Comparison of ENCODE assay signal across 8 cellular contexts in genomic region chr4:113756005-113756410, GRCh38. TPM values are rescaled to one million over a fixed set of nuclear protein-coding genes. Genes with fewer than 3 reads are reported as not detected.
A peak's percentile ranks its signal among the peaks of the same experiment; 100 is the strongest.
DNase-seq lines count a peak whose midpoint lies in the region; ATAC-seq and TF ChIP-seq lines count a peak whose summit lies in the region.

No MANE protein-coding gene starts in this region.

- H3K9me2 ChIP-seq in PC-3 (replicated peaks; ENCODE audit: low read length) (no peaks in the 10 kb centered on the region), hepatocyte (replicated peaks; ENCODE audit: insufficient read depth) (no peaks in the 10 kb centered on the region)

- peak; percentile 92 to 95 for ATAC-seq in activated naive CD4-positive, alpha-beta T cell treated with anti-CD3 and anti-CD28 coated beads, Interleukin-2, amount 50 U/mL, for 72 hours
- ATAC-seq in HG02840 (IDR thresholded peaks at IDR 0.05; ENCODE audit: low FRiP score, unreplicated experiment): peak; percentile 82
- peak; percentile 32; the same call in 1 of the 2 replicates for ATAC-seq in PC-3
- no peak for ATAC-seq in lower lobe of right lung

- H3K4me3 ChIP-seq in PC-3 (ENCODE audit: low read length) (no peak overlapping the region), hepatocyte (no peak overlapping the region), lower lobe of right lung (no peak overlapping the region)

- DNase-seq in activated naive CD4-positive, alpha-beta T cell treated with anti-CD3 and anti-CD28 coated beads, Interleukin-2, amount 50 U/mL, for 72 hours (ENCODE audit: low spot score in 2 of 2): no peak
- DNase-seq in activated naive CD4-positive, alpha-beta T cell treated with anti-CD3 and anti-CD28 coated beads for 36 hours: no peak
- peak; percentile 63 for DNase-seq in PC-3
- DNase-seq in hepatocyte (ENCODE audit: low spot score): no peak
- no peak for DNase-seq in lower lobe of right lung
- DNase-seq in GF-D8 (lab: John Stamatoyannopoulos, UW): no peak
- DNase-seq in SHP77 (lab: John Stamatoyannopoulos, UW): no peak

- H4K20me1 ChIP-seq in PC-3 (ENCODE audit: low read length): no peaks in the 10 kb centered on the region
- peaks cover 14% of the 10 kb centered on the region for H4K20me1 ChIP-seq in hepatocyte (ENCODE audit: insufficient read depth, poor library complexity, severe bottlenecking)

- no peaks in the 10 kb centered on the region for H3K9me3 Mint-ChIP-seq in activated naive CD4-positive, alpha-beta T cell treated with anti-CD3 and anti-CD28 coated beads, Interleukin-2, amount 50 U/mL, for 72 hours
- H3K9me3 Mint-ChIP-seq in activated naive CD4-positive, alpha-beta T cell treated with anti-CD3 and anti-CD28 coated beads for 36 hours: no peaks in the 10 kb centered on the region

- H3K79me2 ChIP-seq in PC-3 (ENCODE audit: low read length) (peaks cover 30% of the 10 kb centered on the region), hepatocyte (peaks cover 94% of the 10 kb centered on the region)

- H3K36me3 Mint-ChIP-seq in activated naive CD4-positive, alpha-beta T cell treated with anti-CD3 and anti-CD28 coated beads, Interleukin-2, amount 50 U/mL, for 72 hours: peaks cover 29 to 35% of the 10 kb centered on the region in 2 donors
- peaks cover 42% of the 10 kb centered on the region for H3K36me3 Mint-ChIP-seq in activated naive CD4-positive, alpha-beta T cell treated with anti-CD3 and anti-CD28 coated beads for 36 hours (ENCODE audit: low read depth)

- POLR2A ChIA-PET in PC-3 (lab: Charles Lee; ENCODE audit: unreplicated experiment): no interaction called here

- 87% methylated on average over 1 of the region's 1 CpG for WGBS in hepatocyte (ENCODE audit: low lambda C conversion rate, missing lambda C conversion rate)

- H3K9me3 ChIP-seq in PC-3 (ENCODE audit: low read length): no peaks in the 10 kb centered on the region
- no peaks in the 10 kb centered on the region for H3K9me3 ChIP-seq in hepatocyte (ENCODE audit: low read depth)
- no peaks in the 10 kb centered on the region for H3K9me3 ChIP-seq in lower lobe of right lung

- H3K27ac ChIP-seq in PC-3 (ENCODE audit: low read length) (no peak overlapping the region), hepatocyte (no peak overlapping the region), lower lobe of right lung (no peak overlapping the region)

- peak overlapping the region; percentile 34 for H3K4me2 ChIP-seq in PC-3 (ENCODE audit: low read length)
- H3K4me2 ChIP-seq in hepatocyte: peak overlapping the region; percentile 7

- H3K27ac Mint-ChIP-seq in activated naive CD4-positive, alpha-beta T cell treated with anti-CD3 and anti-CD28 coated beads, Interleukin-2, amount 50 U/mL, for 72 hours: peak overlapping the region; percentile 75 to 85
- H3K27ac Mint-ChIP-seq in activated naive CD4-positive, alpha-beta T cell treated with anti-CD3 and anti-CD28 coated beads for 36 hours: no peak overlapping the region

- no TSS peak for BruUV-seq in PC-3 (replicated peaks; lab: Mats Ljungman, UMichigan)

- H3K36me3 ChIP-seq in PC-3 (ENCODE audit: low read depth, low read length) (no peaks in the 10 kb centered on the region), hepatocyte (replicated peaks; ENCODE audit: insufficient read depth, low read depth) (no peaks in the 10 kb centered on the region), lower lobe of right lung (no peaks in the 10 kb centered on the region)

- no peak overlapping the region for H3K4me3 Mint-ChIP-seq in activated naive CD4-positive, alpha-beta T cell treated with anti-CD3 and anti-CD28 coated beads for 36 hours

- H3K4me1 ChIP-seq in PC-3 (ENCODE audit: insufficient read depth, low read length) (peaks cover 28% of the 10 kb centered on the region), hepatocyte (ENCODE audit: insufficient read depth) (peaks cover 19% of the 10 kb centered on the region), lower lobe of right lung (peaks cover 36% of the 10 kb centered on the region)

- TF ChIP-seq CTCF in PC-3 (conservative IDR thresholded peaks at IDR 0.05; ENCODE audit: low read depth, low read length) (no peak), hepatocyte (IDR thresholded peaks at IDR 0.05; ENCODE audit: poor library complexity) (no peak), lower lobe of right lung (IDR thresholded peaks at IDR 0.05) (no peak)

- H3K27me3 Mint-ChIP-seq in activated naive CD4-positive, alpha-beta T cell treated with anti-CD3 and anti-CD28 coated beads for 36 hours (ENCODE audit: low read depth): no peaks in the 10 kb centered on the region

- H3K9ac ChIP-seq in PC-3 (ENCODE audit: low read length): no peak overlapping the region

- H3K27me3 ChIP-seq in PC-3 (ENCODE audit: low read length) (no peaks in the 10 kb centered on the region), hepatocyte (no peaks in the 10 kb centered on the region), lower lobe of right lung (ENCODE audit: low read depth) (no peaks in the 10 kb centered on the region)

- CTCF ChIA-PET in activated naive CD4-positive, alpha-beta T cell treated with anti-CD3 and anti-CD28 coated beads for 36 hours (lab: Charles Lee): no interaction called here
- CTCF ChIA-PET in PC-3 (lab: Charles Lee): no interaction called here

- intact Hi-C loops in activated naive CD4-positive, alpha-beta T cell treated with anti-CD3 and anti-CD28 coated beads for 36 hours (cut with micrococcal nuclease): loop anchor here (1.0 to 5.0 kb wide), 6 partner anchors 11 to 372 kb away; no protein-coding TSS in a partner anchor
- intact Hi-C loops in PC-3 (cut with micrococcal nuclease): no loop called here
- intact Hi-C loops in lower lobe of right lung (cut with DNase I): no loop called here

- H2AFZ ChIP-seq in PC-3 (ENCODE audit: low read length) (no peak overlapping the region), hepatocyte (no peak overlapping the region)

- peaks cover 47% of the 10 kb centered on the region for H3K4me1 Mint-ChIP-seq in activated naive CD4-positive, alpha-beta T cell treated with anti-CD3 and anti-CD28 coated beads for 36 hours (ENCODE audit: low read depth)

- H3F3A ChIP-seq in PC-3 (ENCODE audit: low read length, unreplicated experiment): no peaks in the 10 kb centered on the region

RNA-seq across cellular contexts. Expression of gene CAMK2D, which starts 5.5 kb away (rescaled TPM):
- total RNA-seq in activated naive CD4-positive, alpha-beta T cell treated with anti-CD3 and anti-CD28 coated beads, Interleukin-2, amount 50 U/mL, for 72 hours: 10 to 100 TPM; 61.3 to 74.6 TPM
- 10 to 100 TPM; 75.7 to 78.3 TPM for total RNA-seq in activated naive CD4-positive, alpha-beta T cell treated with anti-CD3 and anti-CD28 coated beads for 36 hours
- total RNA-seq in PC-3 (2014; rRNA removed) (14.3 and 15.4 TPM in 2 replicates), hepatocyte (98.2 and 99.1 TPM in 2 replicates), lower lobe of right lung (40.7 TPM)
- polyA plus RNA-seq in hepatocyte: 34.7 and 36.8 TPM in 2 replicates

Comparison
In these comparisons a context has a peak if more than half of its experiments do, and no peak if none do; other contexts are left out.
1. ATAC-seq: peak in activated naive CD4-positive, alpha-beta T cell treated with anti-CD3 and anti-CD28 coated beads, Interleukin-2, amount 50 U/mL, for 72 hours (2 of 2), HG02840 (single experiment) and PC-3 (single experiment); none in lower lobe of right lung (0 of 2).